Comparison of ENCODE assay signal across 1 cellular context in the genomic region with DNA sequence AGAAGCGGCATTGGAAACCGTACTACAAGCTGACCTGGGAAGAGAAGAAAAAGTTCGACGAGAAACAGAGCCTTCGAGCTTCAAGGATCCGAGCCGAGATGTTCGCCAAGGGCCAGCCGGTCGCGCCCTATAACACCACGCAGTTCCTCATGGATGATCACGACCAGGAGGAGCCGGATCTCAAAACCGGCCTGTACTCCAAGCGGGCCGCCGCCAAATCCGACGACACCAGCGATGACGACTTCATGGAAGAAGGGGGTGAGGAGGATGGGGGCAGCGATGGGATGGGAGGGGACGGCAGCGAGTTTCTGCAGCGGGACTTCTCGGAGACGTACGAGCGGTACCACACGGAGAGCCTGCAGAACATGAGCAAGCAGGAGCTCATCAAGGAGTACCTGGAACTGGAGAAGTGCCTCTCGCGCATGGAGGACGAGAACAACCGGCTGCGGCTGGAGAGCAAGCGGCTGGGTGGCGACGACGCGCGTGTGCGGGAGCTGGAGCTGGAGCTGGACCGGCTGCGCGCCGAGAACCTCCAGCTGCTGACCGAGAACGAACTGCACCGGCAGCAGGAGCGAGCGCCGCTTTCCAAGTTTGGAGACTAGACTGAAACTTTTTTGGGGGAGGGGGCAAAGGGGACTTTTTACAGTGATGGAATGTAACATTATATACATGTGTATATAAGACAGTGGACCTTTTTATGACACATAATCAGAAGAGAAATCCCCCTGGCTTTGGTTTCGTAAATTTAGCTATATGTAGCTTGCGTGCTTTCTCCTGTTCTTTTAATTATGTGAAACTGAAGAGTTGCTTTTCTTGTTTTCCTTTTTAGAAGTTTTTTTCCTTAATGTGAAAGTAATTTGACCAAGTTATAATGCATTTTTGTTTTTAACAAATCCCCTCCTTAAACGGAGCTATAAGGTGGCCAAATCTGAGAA.
TF ChIP-seq lines count a peak whose summit lies in the region.

No MANE protein-coding gene starts in this region.

TF ChIP-seq in HEK293, 187 proteins besides CTCF, POLR2A, EP300 and RAD21 (continued from another document and continues in another):
- TF ChIP-seq, protein P1, sequence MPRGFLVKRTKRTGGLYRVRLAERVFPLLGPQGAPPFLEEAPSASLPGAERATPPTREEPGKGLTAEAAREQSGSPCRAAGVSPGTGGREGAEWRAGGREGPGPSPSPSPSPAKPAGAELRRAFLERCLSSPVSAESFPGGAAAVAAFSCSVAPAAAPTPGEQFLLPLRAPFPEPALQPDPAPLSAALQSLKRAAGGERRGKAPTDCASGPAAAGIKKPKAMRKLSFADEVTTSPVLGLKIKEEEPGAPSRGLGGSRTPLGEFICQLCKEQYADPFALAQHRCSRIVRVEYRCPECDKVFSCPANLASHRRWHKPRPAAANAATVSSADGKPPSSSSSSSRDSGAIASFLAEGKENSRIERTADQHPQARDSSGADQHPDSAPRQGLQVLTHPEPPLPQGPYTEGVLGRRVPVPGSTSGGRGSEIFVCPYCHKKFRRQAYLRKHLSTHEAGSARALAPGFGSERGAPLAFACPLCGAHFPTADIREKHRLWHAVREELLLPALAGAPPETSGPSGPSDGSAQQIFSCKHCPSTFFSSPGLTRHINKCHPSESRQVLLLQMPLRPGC (tag by site-specific recombination; IDR thresholded peaks at IDR 0.05) = no peak; the same call in 1 of the 2 replicates
- TF ChIP-seq ZNF202 (tag by site-specific recombination; IDR thresholded peaks at IDR 0.05; ENCODE audit: borderline replicate concordance) = no peak
- TF ChIP-seq ZNF266 (tag by site-specific recombination; IDR thresholded peaks at IDR 0.05; ENCODE audit: low read depth) = no peak
- TF ChIP-seq ZNF354C (tag by site-specific recombination; IDR thresholded peaks at IDR 0.05; ENCODE audit: borderline replicate concordance, low read depth) = no peak
- no peak for TF ChIP-seq ZNF510 (tag by site-specific recombination; IDR thresholded peaks at IDR 0.05; ENCODE audit: insufficient replicate concordance)
- TF ChIP-seq, protein P2, sequence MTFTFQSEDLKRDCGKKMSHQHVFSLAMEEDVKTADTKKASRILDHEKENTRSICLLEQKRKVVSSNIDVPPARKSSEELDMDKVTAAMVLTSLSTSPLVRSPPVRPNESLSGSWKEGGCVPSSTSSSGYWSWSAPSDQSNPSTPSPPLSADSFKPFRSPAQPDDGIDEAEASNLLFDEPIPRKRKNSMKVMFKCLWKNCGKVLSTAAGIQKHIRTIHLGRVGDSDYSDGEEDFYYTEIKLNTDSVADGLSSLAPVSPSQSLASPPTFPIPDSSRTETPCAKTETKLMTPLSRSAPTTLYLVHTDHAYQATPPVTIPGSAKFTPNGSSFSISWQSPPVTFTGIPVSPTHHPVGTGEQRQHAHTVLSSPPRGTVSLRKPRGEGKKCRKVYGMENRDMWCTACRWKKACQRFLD (tag by site-specific recombination; IDR thresholded peaks at IDR 0.05) = no peak
- no peak for TF ChIP-seq ZNF701 (tag by site-specific recombination; IDR thresholded peaks at IDR 0.05)
- TF ChIP-seq ZBTB48 (tag by site-specific recombination; IDR thresholded peaks at IDR 0.05) = no peak
- no peak for TF ChIP-seq ZNF133 (tag by site-specific recombination; IDR thresholded peaks at IDR 0.05)
- TF ChIP-seq ZNF747 (tag by site-specific recombination; IDR thresholded peaks at IDR 0.05) = 0 out of 2 replicates have a peak, but pooled peaks have one; percentile 6
- TF ChIP-seq, protein P3, sequence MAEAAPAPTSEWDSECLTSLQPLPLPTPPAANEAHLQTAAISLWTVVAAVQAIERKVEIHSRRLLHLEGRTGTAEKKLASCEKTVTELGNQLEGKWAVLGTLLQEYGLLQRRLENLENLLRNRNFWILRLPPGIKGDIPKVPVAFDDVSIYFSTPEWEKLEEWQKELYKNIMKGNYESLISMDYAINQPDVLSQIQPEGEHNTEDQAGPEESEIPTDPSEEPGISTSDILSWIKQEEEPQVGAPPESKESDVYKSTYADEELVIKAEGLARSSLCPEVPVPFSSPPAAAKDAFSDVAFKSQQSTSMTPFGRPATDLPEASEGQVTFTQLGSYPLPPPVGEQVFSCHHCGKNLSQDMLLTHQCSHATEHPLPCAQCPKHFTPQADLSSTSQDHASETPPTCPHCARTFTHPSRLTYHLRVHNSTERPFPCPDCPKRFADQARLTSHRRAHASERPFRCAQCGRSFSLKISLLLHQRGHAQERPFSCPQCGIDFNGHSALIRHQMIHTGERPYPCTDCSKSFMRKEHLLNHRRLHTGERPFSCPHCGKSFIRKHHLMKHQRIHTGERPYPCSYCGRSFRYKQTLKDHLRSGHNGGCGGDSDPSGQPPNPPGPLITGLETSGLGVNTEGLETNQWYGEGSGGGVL (tag by site-specific recombination; IDR thresholded peaks at IDR 0.05) = no peak
- no peak for TF ChIP-seq TRIM28 (IDR thresholded peaks at IDR 0.05; ENCODE audit: borderline replicate concordance, low read length)
- no peak for TF ChIP-seq ZNF530 (tag by site-specific recombination; IDR thresholded peaks at IDR 0.05; ENCODE audit: low read depth)
- no peak for TF ChIP-seq ZNF664 (tag by site-specific recombination; IDR thresholded peaks at IDR 0.05)
- no peak; the same call in 1 of the 2 replicates for TF ChIP-seq ZNF391 (tag by site-specific recombination; IDR thresholded peaks at IDR 0.05; ENCODE audit: borderline replicate concordance, low read depth)
- no peak for TF ChIP-seq ZNF37A (tag by site-specific recombination; IDR thresholded peaks at IDR 0.05)
- TF ChIP-seq, protein P4, sequence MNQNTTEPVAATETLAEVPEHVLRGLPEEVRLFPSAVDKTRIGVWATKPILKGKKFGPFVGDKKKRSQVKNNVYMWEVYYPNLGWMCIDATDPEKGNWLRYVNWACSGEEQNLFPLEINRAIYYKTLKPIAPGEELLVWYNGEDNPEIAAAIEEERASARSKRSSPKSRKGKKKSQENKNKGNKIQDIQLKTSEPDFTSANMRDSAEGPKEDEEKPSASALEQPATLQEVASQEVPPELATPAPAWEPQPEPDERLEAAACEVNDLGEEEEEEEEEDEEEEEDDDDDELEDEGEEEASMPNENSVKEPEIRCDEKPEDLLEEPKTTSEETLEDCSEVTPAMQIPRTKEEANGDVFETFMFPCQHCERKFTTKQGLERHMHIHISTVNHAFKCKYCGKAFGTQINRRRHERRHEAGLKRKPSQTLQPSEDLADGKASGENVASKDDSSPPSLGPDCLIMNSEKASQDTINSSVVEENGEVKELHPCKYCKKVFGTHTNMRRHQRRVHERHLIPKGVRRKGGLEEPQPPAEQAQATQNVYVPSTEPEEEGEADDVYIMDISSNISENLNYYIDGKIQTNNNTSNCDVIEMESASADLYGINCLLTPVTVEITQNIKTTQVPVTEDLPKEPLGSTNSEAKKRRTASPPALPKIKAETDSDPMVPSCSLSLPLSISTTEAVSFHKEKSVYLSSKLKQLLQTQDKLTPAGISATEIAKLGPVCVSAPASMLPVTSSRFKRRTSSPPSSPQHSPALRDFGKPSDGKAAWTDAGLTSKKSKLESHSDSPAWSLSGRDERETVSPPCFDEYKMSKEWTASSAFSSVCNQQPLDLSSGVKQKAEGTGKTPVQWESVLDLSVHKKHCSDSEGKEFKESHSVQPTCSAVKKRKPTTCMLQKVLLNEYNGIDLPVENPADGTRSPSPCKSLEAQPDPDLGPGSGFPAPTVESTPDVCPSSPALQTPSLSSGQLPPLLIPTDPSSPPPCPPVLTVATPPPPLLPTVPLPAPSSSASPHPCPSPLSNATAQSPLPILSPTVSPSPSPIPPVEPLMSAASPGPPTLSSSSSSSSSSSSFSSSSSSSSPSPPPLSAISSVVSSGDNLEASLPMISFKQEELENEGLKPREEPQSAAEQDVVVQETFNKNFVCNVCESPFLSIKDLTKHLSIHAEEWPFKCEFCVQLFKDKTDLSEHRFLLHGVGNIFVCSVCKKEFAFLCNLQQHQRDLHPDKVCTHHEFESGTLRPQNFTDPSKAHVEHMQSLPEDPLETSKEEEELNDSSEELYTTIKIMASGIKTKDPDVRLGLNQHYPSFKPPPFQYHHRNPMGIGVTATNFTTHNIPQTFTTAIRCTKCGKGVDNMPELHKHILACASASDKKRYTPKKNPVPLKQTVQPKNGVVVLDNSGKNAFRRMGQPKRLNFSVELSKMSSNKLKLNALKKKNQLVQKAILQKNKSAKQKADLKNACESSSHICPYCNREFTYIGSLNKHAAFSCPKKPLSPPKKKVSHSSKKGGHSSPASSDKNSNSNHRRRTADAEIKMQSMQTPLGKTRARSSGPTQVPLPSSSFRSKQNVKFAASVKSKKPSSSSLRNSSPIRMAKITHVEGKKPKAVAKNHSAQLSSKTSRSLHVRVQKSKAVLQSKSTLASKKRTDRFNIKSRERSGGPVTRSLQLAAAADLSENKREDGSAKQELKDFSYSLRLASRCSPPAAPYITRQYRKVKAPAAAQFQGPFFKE (tag by site-specific recombination; IDR thresholded peaks at IDR 0.05; ENCODE audit: borderline replicate concordance) = no peak
- TF ChIP-seq, protein P5, sequence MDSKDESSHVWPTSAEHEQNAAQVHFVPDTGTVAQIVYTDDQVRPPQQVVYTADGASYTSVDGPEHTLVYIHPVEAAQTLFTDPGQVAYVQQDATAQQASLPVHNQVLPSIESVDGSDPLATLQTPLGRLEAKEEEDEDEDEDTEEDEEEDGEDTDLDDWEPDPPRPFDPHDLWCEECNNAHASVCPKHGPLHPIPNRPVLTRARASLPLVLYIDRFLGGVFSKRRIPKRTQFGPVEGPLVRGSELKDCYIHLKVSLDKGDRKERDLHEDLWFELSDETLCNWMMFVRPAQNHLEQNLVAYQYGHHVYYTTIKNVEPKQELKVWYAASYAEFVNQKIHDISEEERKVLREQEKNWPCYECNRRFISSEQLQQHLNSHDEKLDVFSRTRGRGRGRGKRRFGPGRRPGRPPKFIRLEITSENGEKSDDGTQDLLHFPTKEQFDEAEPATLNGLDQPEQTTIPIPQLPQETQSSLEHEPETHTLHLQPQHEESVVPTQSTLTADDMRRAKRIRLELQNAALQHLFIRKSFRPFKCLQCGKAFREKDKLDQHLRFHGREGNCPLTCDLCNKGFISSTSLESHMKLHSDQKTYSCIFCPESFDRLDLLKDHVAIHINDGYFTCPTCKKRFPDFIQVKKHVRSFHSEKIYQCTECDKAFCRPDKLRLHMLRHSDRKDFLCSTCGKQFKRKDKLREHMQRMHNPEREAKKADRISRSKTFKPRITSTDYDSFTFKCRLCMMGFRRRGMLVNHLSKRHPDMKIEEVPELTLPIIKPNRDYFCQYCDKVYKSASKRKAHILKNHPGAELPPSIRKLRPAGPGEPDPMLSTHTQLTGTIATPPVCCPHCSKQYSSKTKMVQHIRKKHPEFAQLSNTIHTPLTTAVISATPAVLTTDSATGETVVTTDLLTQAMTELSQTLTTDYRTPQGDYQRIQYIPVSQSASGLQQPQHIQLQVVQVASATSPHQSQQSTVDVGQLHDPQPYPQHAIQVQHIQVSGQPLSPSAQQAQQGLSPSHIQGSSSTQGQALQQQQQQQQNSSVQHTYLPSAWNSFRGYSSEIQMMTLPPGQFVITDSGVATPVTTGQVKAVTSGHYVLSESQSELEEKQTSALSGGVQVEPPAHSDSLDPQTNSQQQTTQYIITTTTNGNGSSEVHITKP (tag by site-specific recombination; IDR thresholded peaks at IDR 0.05) = no peak
- TF ChIP-seq ZNF16 (tag by site-specific recombination; IDR thresholded peaks at IDR 0.05; ENCODE audit: low read depth) = no peak
- TF ChIP-seq MZF1 (tag by site-specific recombination; IDR thresholded peaks at IDR 0.05; ENCODE audit: borderline replicate concordance) = peak; percentile 70
- no peak for TF ChIP-seq ZNF670 (tag by site-specific recombination; IDR thresholded peaks at IDR 0.05; ENCODE audit: low read depth)
- TF ChIP-seq ZFP3 (tag by site-specific recombination; IDR thresholded peaks at IDR 0.05; ENCODE audit: low read depth) = no peak
- TF ChIP-seq SCRT2 (tag by site-specific recombination; IDR thresholded peaks at IDR 0.05) = no peak
- no peak for TF ChIP-seq TCF7L2 (IDR thresholded peaks at IDR 0.05; ENCODE audit: borderline replicate concordance, low read depth, low read length)
- TF ChIP-seq OSR2 (tag by site-specific recombination; IDR thresholded peaks at IDR 0.05) = no peak
- TF ChIP-seq ZNF48 (tag by site-specific recombination; IDR thresholded peaks at IDR 0.05) = no peak
- TF ChIP-seq GFI1B (tag by site-specific recombination; IDR thresholded peaks at IDR 0.05) = no peak
- no peak for TF ChIP-seq RBAK (tag by site-specific recombination; IDR thresholded peaks at IDR 0.05)
- peak; percentile 97 for TF ChIP-seq PRDM1 (tag by site-specific recombination; IDR thresholded peaks at IDR 0.05)
- no peak for TF ChIP-seq ZNF214 (tag by site-specific recombination; IDR thresholded peaks at IDR 0.05; ENCODE audit: borderline replicate concordance)
- TF ChIP-seq SP3 (tag by site-specific recombination; IDR thresholded peaks at IDR 0.05) = no peak
- no peak for TF ChIP-seq ZNF221 (tag by site-specific recombination; IDR thresholded peaks at IDR 0.05; ENCODE audit: borderline replicate concordance)
- TF ChIP-seq, protein P6, sequence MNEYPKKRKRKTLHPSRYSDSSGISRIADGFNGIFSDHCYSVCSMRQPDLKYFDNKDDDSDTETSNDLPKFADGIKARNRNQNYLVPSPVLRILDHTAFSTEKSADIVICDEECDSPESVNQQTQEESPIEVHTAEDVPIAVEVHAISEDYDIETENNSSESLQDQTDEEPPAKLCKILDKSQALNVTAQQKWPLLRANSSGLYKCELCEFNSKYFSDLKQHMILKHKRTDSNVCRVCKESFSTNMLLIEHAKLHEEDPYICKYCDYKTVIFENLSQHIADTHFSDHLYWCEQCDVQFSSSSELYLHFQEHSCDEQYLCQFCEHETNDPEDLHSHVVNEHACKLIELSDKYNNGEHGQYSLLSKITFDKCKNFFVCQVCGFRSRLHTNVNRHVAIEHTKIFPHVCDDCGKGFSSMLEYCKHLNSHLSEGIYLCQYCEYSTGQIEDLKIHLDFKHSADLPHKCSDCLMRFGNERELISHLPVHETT (tag by site-specific recombination; IDR thresholded peaks at IDR 0.05) = no peak
- no peak for TF ChIP-seq ZNF211 (tag by site-specific recombination; IDR thresholded peaks at IDR 0.05; ENCODE audit: low read depth)
- no peak; the same call in 1 of the 2 replicates for TF ChIP-seq ZNF623 (tag by site-specific recombination; IDR thresholded peaks at IDR 0.05)
- TF ChIP-seq ZBTB20 (tag by site-specific recombination; IDR thresholded peaks at IDR 0.05) = no peak
- no peak for TF ChIP-seq ZNF560 (tag by site-specific recombination; IDR thresholded peaks at IDR 0.05; ENCODE audit: borderline replicate concordance)
- TF ChIP-seq, protein P7, sequence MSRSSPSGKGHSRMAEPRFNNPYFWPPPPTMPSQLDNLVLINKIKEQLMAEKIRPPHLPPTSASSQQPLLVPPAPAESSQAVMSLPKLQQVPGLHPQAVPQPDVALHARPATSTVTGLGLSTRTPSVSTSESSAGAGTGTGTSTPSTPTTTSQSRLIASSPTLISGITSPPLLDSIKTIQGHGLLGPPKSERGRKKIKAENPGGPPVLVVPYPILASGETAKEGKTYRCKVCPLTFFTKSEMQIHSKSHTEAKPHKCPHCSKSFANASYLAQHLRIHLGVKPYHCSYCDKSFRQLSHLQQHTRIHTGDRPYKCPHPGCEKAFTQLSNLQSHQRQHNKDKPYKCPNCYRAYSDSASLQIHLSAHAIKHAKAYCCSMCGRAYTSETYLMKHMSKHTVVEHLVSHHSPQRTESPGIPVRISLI (tag by site-specific recombination; IDR thresholded peaks at IDR 0.05) = no peak
- TF ChIP-seq ZFP69B (tag by site-specific recombination; IDR thresholded peaks at IDR 0.05) = 0 out of 2 replicates have a peak, but pooled peaks have one; percentile 10
- peak; percentile 96 for TF ChIP-seq ZNF394 (tag by site-specific recombination; IDR thresholded peaks at IDR 0.05; ENCODE audit: borderline replicate concordance)
